Comparison of ENCODE assay signal across 9 cellular contexts in genomic region chr17:7405413-7405881, GRCh38. TPM values are rescaled to one million over a fixed set of nuclear protein-coding genes. Genes with fewer than 3 reads are reported as not detected.
DNase-seq lines count a peak whose midpoint lies in the region; ATAC-seq and TF ChIP-seq lines count a peak whose summit lies in the region.
"Had no signal": no experiment of that assay in that cellular context is flagged by ENCODE, and none has a peak within 500 bp of the region (broad histone marks: within the 10 kb centered on the region; RNA-seq: fewer than 3 reads in every experiment).

No MANE protein-coding gene starts in this region.

- intact Hi-C loops in sigmoid colon (cut with DNase I): loop anchor here (2.0 to 10.0 kb wide), 4 partner anchors 31 to 761 kb away; partner anchors contain the start of genes KIAA0753 and TXNDC17

- H3K36me3 ChIP-seq in WERI-Rb-1: peaks cover 16% of the 10 kb centered on the region
- H3K36me3 ChIP-seq in sigmoid colon: peaks cover 0 to 25% (median 5%) of the 10 kb centered on the region in 4 donors
- H3K36me3 ChIP-seq: neutrophil had no signal

- H3K27ac ChIP-seq in WERI-Rb-1 (peak overlapping the region; percentile 85), sigmoid colon (peak overlapping the region; percentile 88 to 95 (median 92))
- H3K27ac ChIP-seq: neutrophil had no signal

- 9 to 18% methylated on average over 31 of the region's 31 CpGs for WGBS in sigmoid colon, 2 donors

- peaks cover 0 to 46% (median 34%) of the 10 kb centered on the region in 4 donors for H3K4me1 ChIP-seq in sigmoid colon

- TF ChIP-seq POLR2A in sigmoid colon (IDR thresholded peaks at IDR 0.05): no peak

- DNase-seq in ELR (ENCODE audit: low read depth) (peak; percentile 37), WERI-Rb-1 (peak; percentile 26), globus pallidus (ENCODE audit: low spot score) (peak; percentile 38), sigmoid colon (no peak), NCI-H187 (lab: John Stamatoyannopoulos, UW) (no peak), H4 (ENCODE audit: low spot score) (no peak)
- DNase-seq in stimulated activated CD4-positive, alpha-beta T cell treated with anti-CD3 and anti-CD28 coated beads, Interleukin-2, amount 100 ng/mL, for 48 hours: no peak

- H3K27me3 ChIP-seq in WERI-Rb-1 (ENCODE audit: insufficient read depth, low read depth, severe bottlenecking) (no peaks in the 10 kb centered on the region), sigmoid colon (no peaks in the 10 kb centered on the region)

- H3K9me3 ChIP-seq in WERI-Rb-1 (ENCODE audit: severe bottlenecking) (no peaks in the 10 kb centered on the region), sigmoid colon (no peaks in the 10 kb centered on the region)
- H3K9me3 ChIP-seq: neutrophil had no signal

- ATAC-seq in HG03039 (IDR thresholded peaks at IDR 0.05; ENCODE audit: unreplicated experiment): no peak

- H3K4me3 ChIP-seq in WERI-Rb-1 (ENCODE audit: low read depth, low read length) (peak overlapping the region; percentile 89), sigmoid colon (peak overlapping the region; percentile 70 to 93 (median 85))

- TF ChIP-seq EP300 in sigmoid colon (IDR thresholded peaks at IDR 0.05): no peak

- TF ChIP-seq CTCF in WERI-Rb-1 (IDR thresholded peaks at IDR 0.05; ENCODE audit: low read depth, low read length) (no peak), sigmoid colon (IDR thresholded peaks at IDR 0.05) (no peak)

RNA-seq across cellular contexts. Expression of gene TMEM256, which starts 1.6 kb away (rescaled TPM):
- total RNA-seq in sigmoid colon: 100 to 1,000 TPM in 2 of 4 donors, 10 to 100 TPM in 2; 19.0 to 152 (median 99.7) TPM
- 100 to 1,000 TPM; 150 to 357 (median 235) TPM for polyA plus RNA-seq in sigmoid colon
- 76.1 and 108 TPM in 2 replicates for total RNA-seq in H4 (2014; rRNA removed; shearing (Covaris generic))

RNA-seq across cellular contexts. Expression of gene NLGN2, which starts 2.2 kb away (rescaled TPM):
- 10 to 100 TPM in 2 of 4 donors, 1 to 10 TPM in 2; 6.8 to 18.8 (median 10.4) TPM for total RNA-seq in sigmoid colon
- polyA plus RNA-seq in sigmoid colon: 1 to 10 TPM in 1 of 3 donors, under 1 TPM in 2; 0.60 to 8.9 (median 0.69) TPM
- 3.1 and 3.5 TPM in 2 replicates for total RNA-seq in H4 (2014; rRNA removed; shearing (Covaris generic))

RNA-seq across cellular contexts. Expression of gene PLSCR3, which starts 11.1 kb away (rescaled TPM):
- 10 to 100 TPM; 10.4 to 18.3 (median 14.2) TPM for total RNA-seq in sigmoid colon
- polyA plus RNA-seq in sigmoid colon: 10 to 100 TPM; 11.6 to 27.2 (median 18.0) TPM
- total RNA-seq in H4 (2014; rRNA removed; shearing (Covaris generic)): 20.0 and 22.7 TPM in 2 replicates

RNA-seq across cellular contexts. Expression of gene SPEM1, which starts 14.7 kb away (rescaled TPM):
- total RNA-seq in sigmoid colon: not detected
- polyA plus RNA-seq in sigmoid colon: not detected
- total RNA-seq in H4 (2014; rRNA removed; shearing (Covaris generic)): not detected in 2 replicates

RNA-seq across cellular contexts. Expression of gene SPEM2, which starts 20.0 kb away (rescaled TPM):
- not detected for total RNA-seq in sigmoid colon
- polyA plus RNA-seq in sigmoid colon: not detected
- total RNA-seq in H4 (2014; rRNA removed; shearing (Covaris generic)): not detected in 2 replicates

Comparison
In these comparisons a context has a peak if more than half of its experiments do, and no peak if none do; other contexts are left out.
1. DNase-seq: peak in ELR (single experiment), WERI-Rb-1 (single experiment) and globus pallidus (single experiment); none in sigmoid colon (single experiment), NCI-H187 (0 of 2), stimulated activated CD4-positive, alpha-beta T cell treated with anti-CD3 and anti-CD28 coated beads, Interleukin-2, amount 100 ng/mL, for 48 hours (0 of 2) and H4 (single experiment).